ENCODE assay signal across 9 cellular contexts in genomic region chr5:116557669-116558271, GRCh38. TPM values are rescaled to one million over a fixed set of nuclear protein-coding genes. Genes with fewer than 3 reads are reported as not detected.
DNase-seq lines count a peak whose midpoint lies in the region; ATAC-seq and FAIRE-seq lines count a peak whose summit lies in the region.
"Had no signal": no experiment of that assay in that cellular context is flagged by ENCODE, and none has a peak within 500 bp of the region (broad histone marks: within the 10 kb centered on the region; RNA-seq: fewer than 3 reads in every experiment).

No MANE protein-coding gene starts in this region.

- H3K4me1 ChIP-seq in aorta (ENCODE audit: control insufficient read depth in 1 of 2, insufficient read depth in 2 of 2, low read length in 2 of 2): no peaks in the 10 kb centered on the region

- H3K27me3 Mint-ChIP-seq in activated naive CD4-positive, alpha-beta T cell treated with anti-CD3 and anti-CD28 coated beads, Interleukin-2, amount 10 ng/mL, durations not matched to agents 7 days and 5 days: no peaks in the 10 kb centered on the region

- peak; percentile 16 for DNase-seq in AG08396 (ENCODE audit: low spot score)
- no peak for DNase-seq in RCC 7860 (ENCODE audit: low spot score)
- peak in 1 of 2 donors; percentile 25 for DNase-seq in frontal cortex (ENCODE audit: low spot score in 2 of 2)
- DNase-seq in aorta: no peak
- DNase-seq in NCI-H2029 treated with DMSO at 0.1 percent for 48 hours (lab: John Stamatoyannopoulos, UW): no peak
- DNase-seq in activated naive CD4-positive, alpha-beta T cell treated with anti-CD3 and anti-CD28 coated beads, Interleukin-2, amount 10 ng/mL, durations not matched to agents 7 days and 5 days: no peak

- peak; percentile 47 for ATAC-seq in GM19025 (IDR thresholded peaks at IDR 0.05; ENCODE audit: low read depth, unreplicated experiment)
- peak; percentile 65 for ATAC-seq in aorta (ENCODE audit: low FRiP score)
- no peak for ATAC-seq in GM21576 (IDR thresholded peaks at IDR 0.05; ENCODE audit: unreplicated experiment)

- no peaks in the 10 kb centered on the region for H3K9me3 ChIP-seq in aorta (ENCODE audit: control insufficient read depth, low read length)

- H3K9me3 Mint-ChIP-seq in activated naive CD4-positive, alpha-beta T cell treated with anti-CD3 and anti-CD28 coated beads, Interleukin-2, amount 10 ng/mL, durations not matched to agents 7 days and 5 days: no peaks in the 10 kb centered on the region
- H3K9me3 Mint-ChIP-seq: central memory CD8-positive, alpha-beta T cell had no signal

- WGBS in aorta, 2 donors: 30 to 32% methylated on average over 5 of the region's 5 CpGs

- CTCF ChIA-PET in activated naive CD4-positive, alpha-beta T cell treated with anti-CD3 and anti-CD28 coated beads, Interleukin-2, amount 10 ng/mL, durations not matched to agents 7 days and 5 days (lab: Charles Lee): interaction anchor here (1.2 to 1.3 kb wide), 2 partner anchors 390 to 857 kb away, joined by 4 read pairs; no protein-coding TSS in a partner anchor

- H3K27ac ChIP-seq in aorta (ENCODE audit: low read depth in 1 of 2, low read length in 2 of 2): no peak overlapping the region

- H3K27me3 ChIP-seq in aorta (ENCODE audit: control insufficient read depth in 1 of 2, insufficient read depth in 2 of 2, low read length in 1 of 2): no peaks in the 10 kb centered on the region

- intact Hi-C loops in aorta (cut with DNase I): no loop called here

- no peak overlapping the region for H3K27ac Mint-ChIP-seq in activated naive CD4-positive, alpha-beta T cell treated with anti-CD3 and anti-CD28 coated beads, Interleukin-2, amount 10 ng/mL, durations not matched to agents 7 days and 5 days

- no peaks in the 10 kb centered on the region for H3K36me3 Mint-ChIP-seq in activated naive CD4-positive, alpha-beta T cell treated with anti-CD3 and anti-CD28 coated beads, Interleukin-2, amount 10 ng/mL, durations not matched to agents 7 days and 5 days

- FAIRE-seq in RCC 7860 (lab: Jason Lieb, UNC) (peak; percentile 42), frontal cortex (lab: Jason Lieb, UNC) (peak; percentile 44)

- H3K4me3 ChIP-seq in aorta (ENCODE audit: low read length in 2 of 2): no peak overlapping the region

- H3K4me3 Mint-ChIP-seq in activated naive CD4-positive, alpha-beta T cell treated with anti-CD3 and anti-CD28 coated beads, Interleukin-2, amount 10 ng/mL, durations not matched to agents 7 days and 5 days: no peak overlapping the region
- H3K4me3 Mint-ChIP-seq: central memory CD8-positive, alpha-beta T cell had no signal

- H3K4me1 Mint-ChIP-seq in activated naive CD4-positive, alpha-beta T cell treated with anti-CD3 and anti-CD28 coated beads, Interleukin-2, amount 10 ng/mL, durations not matched to agents 7 days and 5 days: no peaks in the 10 kb centered on the region
- H3K4me1 Mint-ChIP-seq: central memory CD8-positive, alpha-beta T cell had no signal

- no peaks in the 10 kb centered on the region for H3K36me3 ChIP-seq in aorta (ENCODE audit: control insufficient read depth in 1 of 2, insufficient read depth in 2 of 2, low read length in 1 of 2)

RNA-seq across cellular contexts. Expression of gene SEMA6A, which starts 16.9 kb away (rescaled TPM):
- 15.5 TPM for total RNA-seq in frontal cortex
- 10 to 100 TPM; 19.8 to 28.5 TPM for total RNA-seq in aorta
- 1 to 10 TPM in 1 of 2 donors, under 1 TPM in 1; 0.10 to 6.3 TPM for polyA plus RNA-seq in aorta
